2 cellular contexts compared by ENCODE assay signal in the genomic region with DNA sequence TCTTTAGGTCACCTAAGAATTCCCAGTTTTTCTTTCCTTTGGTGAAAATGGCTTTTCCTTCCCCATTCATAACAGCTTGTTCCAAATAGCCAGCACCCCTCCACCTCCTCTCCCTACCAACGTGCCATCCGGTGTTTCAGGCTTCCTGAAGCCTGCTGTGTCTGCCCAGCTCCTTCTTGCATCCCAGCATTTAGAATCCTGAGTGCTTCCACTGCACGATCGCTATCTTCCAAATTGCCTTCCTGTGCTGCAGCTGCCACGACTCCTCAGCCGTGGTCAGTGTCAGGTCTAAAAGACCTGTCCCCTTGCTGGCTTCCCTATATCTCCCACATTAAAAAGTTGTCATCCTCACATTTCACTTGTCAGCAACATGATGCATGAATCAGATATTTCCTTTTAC.
TF ChIP-seq lines count a peak whose summit lies in the region.

No MANE protein-coding gene starts in this region.

TF ChIP-seq in HEK293, 187 proteins besides CTCF, POLR2A, EP300 and RAD21 (continued from another document):
- TF ChIP-seq SCRT2 (tag by site-specific recombination; IDR thresholded peaks at IDR 0.05), result no peak
- TF ChIP-seq, protein P1, sequence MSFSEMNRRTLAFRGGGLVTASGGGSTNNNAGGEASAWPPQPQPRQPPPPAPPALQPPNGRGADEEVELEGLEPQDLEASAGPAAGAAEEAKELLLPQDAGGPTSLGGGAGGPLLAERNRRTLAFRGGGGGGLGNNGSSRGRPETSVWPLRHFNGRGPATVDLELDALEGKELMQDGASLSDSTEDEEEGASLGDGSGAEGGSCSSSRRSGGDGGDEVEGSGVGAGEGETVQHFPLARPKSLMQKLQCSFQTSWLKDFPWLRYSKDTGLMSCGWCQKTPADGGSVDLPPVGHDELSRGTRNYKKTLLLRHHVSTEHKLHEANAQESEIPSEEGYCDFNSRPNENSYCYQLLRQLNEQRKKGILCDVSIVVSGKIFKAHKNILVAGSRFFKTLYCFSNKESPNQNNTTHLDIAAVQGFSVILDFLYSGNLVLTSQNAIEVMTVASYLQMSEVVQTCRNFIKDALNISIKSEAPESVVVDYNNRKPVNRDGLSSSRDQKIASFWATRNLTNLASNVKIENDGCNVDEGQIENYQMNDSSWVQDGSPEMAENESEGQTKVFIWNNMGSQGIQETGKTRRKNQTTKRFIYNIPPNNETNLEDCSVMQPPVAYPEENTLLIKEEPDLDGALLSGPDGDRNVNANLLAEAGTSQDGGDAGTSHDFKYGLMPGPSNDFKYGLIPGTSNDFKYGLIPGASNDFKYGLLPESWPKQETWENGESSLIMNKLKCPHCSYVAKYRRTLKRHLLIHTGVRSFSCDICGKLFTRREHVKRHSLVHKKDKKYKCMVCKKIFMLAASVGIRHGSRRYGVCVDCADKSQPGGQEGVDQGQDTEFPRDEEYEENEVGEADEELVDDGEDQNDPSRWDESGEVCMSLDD (tag by site-specific recombination; IDR thresholded peaks at IDR 0.05), result no peak

TF ChIP-seq in H1, 55 proteins besides CTCF, POLR2A, EP300 and RAD21 (continued from another document):
- TF ChIP-seq TAF7 (optimal IDR thresholded peaks at IDR 0.05; ENCODE audit: borderline replicate concordance, low read depth, low read length), result no peak
